ENCODE assay signal across 7 cellular contexts in genomic region chr1:58200437-58200836, GRCh38.
"Had no signal": no experiment of that assay in that cellular context is flagged by ENCODE, and none has a peak within 500 bp of the region (broad histone marks: within the 10 kb centered on the region; RNA-seq: fewer than 3 reads in every experiment).

No MANE protein-coding gene starts in this region.

- DNase-seq: Karpas-422, Kasumi-1, KBM-7, KG1 had no signal

- FAIRE-seq: HTR-8/SVneo had no signal

- H3K9ac ChIP-seq: KMS-11 had no signal

- H3K27ac ChIP-seq: HL-60, KMS-11 had no signal

- H3K4me2 ChIP-seq: KMS-11 had no signal
